ENCODE assay signal across 10 cellular contexts in the genomic region with DNA sequence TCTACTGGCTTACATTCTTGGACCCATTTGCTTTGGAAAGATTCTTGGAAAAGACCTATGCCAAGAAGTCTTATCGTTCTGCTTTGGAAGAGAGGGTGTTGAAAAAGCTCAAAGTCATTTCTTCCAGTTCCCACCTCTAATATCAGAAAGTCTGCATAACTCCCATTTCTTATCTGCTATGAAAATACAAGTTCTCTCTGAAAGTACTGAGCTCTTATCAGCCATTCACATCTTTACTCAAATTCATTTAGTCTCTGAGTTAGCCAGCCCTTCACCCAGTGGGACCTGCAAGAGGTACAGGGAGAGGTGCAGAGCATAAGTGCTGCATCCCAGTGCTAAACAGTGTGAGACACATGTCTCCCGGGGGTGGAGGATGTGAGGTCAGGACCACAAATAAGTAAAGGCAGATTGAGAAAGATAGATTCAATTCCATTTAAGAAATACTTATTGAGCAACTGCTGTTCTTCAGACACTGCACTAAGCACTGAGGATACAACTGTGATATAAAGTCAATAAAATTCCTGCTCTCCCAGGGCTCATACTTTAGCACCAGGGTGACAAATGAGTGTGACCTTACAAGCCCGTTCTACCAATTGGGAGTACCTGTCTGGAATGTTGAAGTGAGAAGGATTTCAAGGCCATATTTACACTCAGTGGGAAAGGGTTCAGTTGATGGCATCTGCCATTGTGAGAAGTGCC.
A peak's percentile ranks its signal among the peaks of the same experiment; 100 is the strongest.
DNase-seq lines count a peak whose midpoint lies in the region; TF ChIP-seq lines count a peak whose summit lies in the region.
"Had no signal": no experiment of that assay in that cellular context is flagged by ENCODE, and none has a peak within 500 bp of the region (broad histone marks: within the 10 kb centered on the region; RNA-seq: fewer than 3 reads in every experiment).

No MANE protein-coding gene starts in this region.

- DNase-seq in GM03348 (ENCODE audit: low spot score): peak; percentile 64
- no peak for DNase-seq in SJSA1 (ENCODE audit: low read depth in 1 of 2, low spot score in 2 of 2)
- peak; percentile 96 for DNase-seq in choroid plexus epithelial cell (ENCODE audit: low read depth)
- DNase-seq in skeletal muscle cell (ENCODE audit: low read depth): peak; percentile 76
- DNase-seq in NCI-H2171 (lab: John Stamatoyannopoulos, UW): no peak
- DNase-seq in vagina (ENCODE audit: extremely low spot score in 2 of 2): no peak
- DNase-seq in NCI-H748 treated with DMSO at 0.1 percent for 48 hours (lab: John Stamatoyannopoulos, UW): no peak
- DNase-seq: colonic mucosa, kidney, NCI-H226 had no signal

- TF ChIP-seq POLR2A in vagina (IDR thresholded peaks at IDR 0.05): no peak

- no peaks in the 10 kb centered on the region for H3K9me3 ChIP-seq in SJSA1 (replicated peaks)
- H3K9me3 ChIP-seq in vagina: no peaks in the 10 kb centered on the region
- H3K9me3 ChIP-seq: colonic mucosa had no signal

- TF ChIP-seq CTCF in choroid plexus epithelial cell (conservative IDR thresholded peaks at IDR 0.05; ENCODE audit: low read depth, low read length) (no peak), vagina (IDR thresholded peaks at IDR 0.05) (no peak)

- H3K27ac ChIP-seq in SJSA1: peak overlapping the region; percentile 78
- no peak overlapping the region for H3K27ac ChIP-seq in vagina
- H3K27ac ChIP-seq: colonic mucosa had no signal

- H3K4me3 ChIP-seq in SJSA1 (no peak overlapping the region), choroid plexus epithelial cell (ENCODE audit: low read depth, low read length) (no peak overlapping the region), skeletal muscle cell (ENCODE audit: low read depth, low read length) (no peak overlapping the region), vagina (no peak overlapping the region)
- H3K4me3 ChIP-seq: colonic mucosa had no signal

- H3K27me3 ChIP-seq in SJSA1 (replicated peaks): no peaks in the 10 kb centered on the region
- no peaks in the 10 kb centered on the region for H3K27me3 ChIP-seq in vagina
- H3K27me3 ChIP-seq: colonic mucosa had no signal

- intact Hi-C loops in vagina (cut with DNase I): no loop called here

- H3K4me1 ChIP-seq in SJSA1 (replicated peaks) (peaks cover 22% of the 10 kb centered on the region), vagina (no peaks in the 10 kb centered on the region)
- H3K4me1 ChIP-seq: colonic mucosa had no signal

- H3K36me3 ChIP-seq in SJSA1: peaks cover 20% of the 10 kb centered on the region
- peaks cover 0 to 15% of the 10 kb centered on the region in 2 donors for H3K36me3 ChIP-seq in vagina
- H3K36me3 ChIP-seq: colonic mucosa had no signal

Comparison
In these comparisons a context has a peak if more than half of its experiments do, and no peak if none do; other contexts are left out.
1. DNase-seq: peak in GM03348 (single experiment), choroid plexus epithelial cell (single experiment) and skeletal muscle cell (single experiment); none in SJSA1 (0 of 2), NCI-H2171 (single experiment), vagina (0 of 2) and NCI-H748 treated with DMSO at 0.1 percent for 48 hours (single experiment).